Comparison of ENCODE assay signal across 21 cellular contexts in genomic region chr4:65461781-65462180, GRCh38.
A peak's percentile ranks its signal among the peaks of the same experiment; 100 is the strongest.
DNase-seq lines count a peak whose midpoint lies in the region; ATAC-seq, FAIRE-seq and TF ChIP-seq lines count a peak whose summit lies in the region.
"Had no signal": no experiment of that assay in that cellular context is flagged by ENCODE, and none has a peak within 500 bp of the region (broad histone marks: within the 10 kb centered on the region; RNA-seq: fewer than 3 reads in every experiment).

No MANE protein-coding gene starts in this region.

- H4K20me1 ChIP-seq in HepG2 (ENCODE audit: insufficient read depth, low read length), result no peaks in the 10 kb centered on the region

- no peak overlapping the region for H3K4me3 Mint-ChIP-seq in chondrocyte (ENCODE audit: unreplicated experiment)
- H3K4me3 Mint-ChIP-seq: HFFc6, IgD-negative memory B cell had no signal

- FAIRE-seq in HepG2 (lab: Jason Lieb, UNC), result no peak
- FAIRE-seq: H54, HTR-8/SVneo had no signal

- no peak overlapping the region for H3K4me2 ChIP-seq in HepG2 (ENCODE audit: low read depth, low read length)

- CTCF ChIA-PET in HepG2 (lab: Yijun Ruan, JAX; ENCODE audit: low intra/inter-chr PET ratio, low total read pairs), result no interaction called here

- ATAC-seq in HepG2 (no peak), HG02973 (IDR thresholded peaks at IDR 0.05; ENCODE audit: unreplicated experiment) (no peak), HG03354 (IDR thresholded peaks at IDR 0.05; ENCODE audit: poor library complexity, severe bottlenecking, unreplicated experiment) (no peak)
- ATAC-seq: Panc1 had no signal

- DNase-seq in HepG2 (ENCODE audit: low spot score) (no peak), LNCaP clone FGC (ENCODE audit: low read depth) (no peak), chondrocyte (ENCODE audit: low spot score) (no peak), globus pallidus (ENCODE audit: low spot score) (no peak), occipital lobe (lab: John Stamatoyannopoulos, UW) (no peak)
- DNase-seq: C1 segment of cervical spinal cord, DMS79, HFFc6, Kasumi-1, NCI-H1417 treated with DMSO at 0.1 percent for 48 hours, NCI-H187 treated with DMSO at 0.1 percent for 48 hours, NCI-H226, NCI-H524 treated with DMSO at 0.1 percent for 48 hours had no signal

- H3K79me2 ChIP-seq in HepG2 (ENCODE audit: insufficient read depth, low read length), result no peaks in the 10 kb centered on the region

- no peaks in the 10 kb centered on the region for H3K9me3 Mint-ChIP-seq in chondrocyte (ENCODE audit: low read depth)

- H3K4me3 ChIP-seq in liver (ENCODE audit: low read depth in 1 of 3, low read length in 3 of 3) (no peak overlapping the region), HepG2 (replicated peaks in 1 of 3; ENCODE audit: insufficient read depth in 1 of 3, low read depth in 2 of 3, low read length in 3 of 3) (no peak overlapping the region), LNCaP clone FGC (ENCODE audit: low read depth, low read length) (no peak overlapping the region)

- TF ChIP-seq EP300 in HepG2 (IDR thresholded peaks at IDR 0.05; ENCODE audit: low read depth in 2 of 2, low read length in 2 of 2) (no peak), HepG2 (CRISPR knock-in tag; IDR thresholded peaks at IDR 0.05; ENCODE audit: borderline replicate concordance) (no peak)

- H3K27me3 Mint-ChIP-seq in chondrocyte (ENCODE audit: low read depth), result peaks cover 2% of the 10 kb centered on the region
- H3K27me3 Mint-ChIP-seq: IgD-negative memory B cell had no signal

- in situ Hi-C loops in HepG2 (cut with HindIII; ENCODE audit: extremely low pct_ligation_motif_present, low pct_unique_long_range_greater_than_20kb), result no loop called here

- 80% methylated on average over 4 of the region's 4 CpGs for WGBS in liver
- 0% methylated on average over 4 of the region's 4 CpGs for WGBS in HepG2 (ENCODE audit: low lambda C conversion rate)

- TF ChIP-seq RAD21 in liver (IDR thresholded peaks at IDR 0.05) (peak; percentile 60 to 66), HepG2 (CRISPR knock-in tag; IDR thresholded peaks at IDR 0.05) (no peak)

- BruUV-seq in HepG2 (replicated peaks; lab: Mats Ljungman, UMichigan), result no TSS peak

- H3K9ac ChIP-seq in liver (ENCODE audit: low read depth in 1 of 2, low read length in 2 of 2), result no peak overlapping the region
- H3K9ac ChIP-seq in HepG2 (ENCODE audit: insufficient read depth, low read depth, low read length), result no peak overlapping the region

- TF ChIP-seq POLR2A in HepG2 (IDR thresholded peaks at IDR 0.05; ENCODE audit: insufficient read depth in 1 of 2, low read depth in 2 of 2, low read length in 2 of 2), result no peak

- no peak overlapping the region for H2AFZ ChIP-seq in HepG2 (ENCODE audit: low read length)

- POLR2A ChIA-PET in HepG2 (lab: Yijun Ruan, JAX), result no interaction called here

- intact Hi-C loops in HepG2 (cut with micrococcal nuclease; ENCODE audit: unreplicated experiment), result no loop called here

- no peaks in the 10 kb centered on the region for H3K4me1 Mint-ChIP-seq in chondrocyte (ENCODE audit: low read depth)
- H3K4me1 Mint-ChIP-seq: IgD-negative memory B cell had no signal

- H3K36me3 Mint-ChIP-seq in chondrocyte (ENCODE audit: low read depth), result no peaks in the 10 kb centered on the region
- H3K36me3 Mint-ChIP-seq: IgD-negative memory B cell had no signal

- H3K27ac ChIP-seq in liver (ENCODE audit: low read depth in 1 of 2, low read length in 2 of 2) (no peak overlapping the region), HepG2 (ENCODE audit: extremely low read length, insufficient read depth, low read length) (no peak overlapping the region)
- H3K27ac ChIP-seq: HL-60 had no signal

- TF ChIP-seq CTCF in liver (IDR thresholded peaks at IDR 0.05; ENCODE audit: low read depth, low read length, missing input control) (no peak), HepG2 (CRISPR knock-in tag; IDR thresholded peaks at IDR 0.05) (no peak), LNCaP clone FGC (IDR thresholded peaks at IDR 0.05; ENCODE audit: control insufficient read depth, extremely low read depth, insufficient read depth) (peak; percentile 52), chondrocyte (IDR thresholded peaks at IDR 0.05) (peak; percentile 24)

- no peaks in the 10 kb centered on the region for H3K27me3 ChIP-seq in liver (ENCODE audit: control insufficient read depth in 4 of 4, insufficient read depth in 4 of 4, low read length in 3 of 4)
- H3K27me3 ChIP-seq in HepG2 (ENCODE audit: control insufficient read depth in 1 of 2, insufficient read depth in 2 of 2, low read length in 2 of 2), result no peaks in the 10 kb centered on the region

- H3K36me3 ChIP-seq in liver (ENCODE audit: control insufficient read depth in 4 of 4, insufficient read depth in 3 of 4, low read depth in 1 of 4, low read length in 3 of 4) (no peaks in the 10 kb centered on the region), HepG2 (replicated peaks in 1 of 2; ENCODE audit: control insufficient read depth in 1 of 2, insufficient read depth in 2 of 2, low read length in 2 of 2) (no peaks in the 10 kb centered on the region)

- no peak overlapping the region for H3K27ac Mint-ChIP-seq in chondrocyte (ENCODE audit: unreplicated experiment)
- H3K27ac Mint-ChIP-seq: HFFc6, IgD-negative memory B cell had no signal

- no peaks in the 10 kb centered on the region for H3K4me1 ChIP-seq in liver (ENCODE audit: control insufficient read depth in 4 of 4, insufficient read depth in 4 of 4, low read length in 3 of 4)
- no peaks in the 10 kb centered on the region for H3K4me1 ChIP-seq in HepG2 (ENCODE audit: insufficient read depth, low read length)

- H3K9me3 ChIP-seq in liver (ENCODE audit: control insufficient read depth in 4 of 4, low read length in 3 of 4) (no peaks in the 10 kb centered on the region), HepG2 (ENCODE audit: low read length) (no peaks in the 10 kb centered on the region)

TF ChIP-seq in liver, 16 proteins besides CTCF, POLR2A, EP300 and RAD21 (continues in another document):
- no peak for TF ChIP-seq YY1 (IDR thresholded peaks at IDR 0.05)
- TF ChIP-seq FOXA1 (IDR thresholded peaks at IDR 0.05), result no peak
- no peak for TF ChIP-seq NR2F2 (IDR thresholded peaks at IDR 0.05)
- no peak for TF ChIP-seq REST (IDR thresholded peaks at IDR 0.05)
- no peak for TF ChIP-seq ATF3 (IDR thresholded peaks at IDR 0.05)

TF ChIP-seq in HepG2, 621 proteins besides CTCF, POLR2A, EP300 and RAD21:
- TF ChIP-seq ZNF280B (CRISPR knock-in tag; IDR thresholded peaks at IDR 0.05; ENCODE audit: borderline replicate concordance) (no peak), RFXAP (CRISPR knock-in tag; IDR thresholded peaks at IDR 0.05; ENCODE audit: borderline replicate concordance) (no peak), ZNF775 (CRISPR knock-in tag; IDR thresholded peaks at IDR 0.05; ENCODE audit: borderline replicate concordance) (no peak), NR2F1 (CRISPR knock-in tag; IDR thresholded peaks at IDR 0.05) (no peak), ZNF431 (CRISPR knock-in tag; IDR thresholded peaks at IDR 0.05; ENCODE audit: borderline replicate concordance, low read depth) (no peak), TAF1 (CRISPR knock-in tag; IDR thresholded peaks at IDR 0.05) (no peak), ZNF607 (CRISPR knock-in tag; IDR thresholded peaks at IDR 0.05; ENCODE audit: borderline replicate concordance) (no peak), ZBTB7B (CRISPR knock-in tag; IDR thresholded peaks at IDR 0.05) (no peak), ZBTB39 (CRISPR knock-in tag; IDR thresholded peaks at IDR 0.05) (no peak), MLLT10 (CRISPR knock-in tag; IDR thresholded peaks at IDR 0.05) (no peak), DMTF1 (CRISPR knock-in tag; IDR thresholded peaks at IDR 0.05) (no peak)
TF ChIP-seq in HepG2: peak in this region for 0.

Comparison
In these comparisons a context has a peak if more than half of its experiments do, and no peak if none do; other contexts are left out.
1. CTCF ChIP-seq: peak in LNCaP clone FGC (single experiment) and chondrocyte (single experiment); none in liver (single experiment) and HepG2 (single experiment).